Comparison of ENCODE assay signal across 10 cellular contexts in genomic region chr20:46928580-46929132, GRCh38. TPM values are rescaled to one million over a fixed set of nuclear protein-coding genes. Genes with fewer than 3 reads are reported as not detected.
DNase-seq lines count a peak whose midpoint lies in the region; TF ChIP-seq lines count a peak whose summit lies in the region.
"Had no signal": no experiment of that assay in that cellular context is flagged by ENCODE, and none has a peak within 500 bp of the region (broad histone marks: within the 10 kb centered on the region; RNA-seq: fewer than 3 reads in every experiment).

No MANE protein-coding gene starts in this region.

- H3K9me3 ChIP-seq in MG63 (no peaks in the 10 kb centered on the region), esophagus (ENCODE audit: control insufficient read depth in 2 of 2, insufficient read depth in 1 of 2, low read depth in 1 of 2, low read length in 1 of 2) (no peaks in the 10 kb centered on the region), uterus (no peaks in the 10 kb centered on the region)

- H3K4me1 ChIP-seq in esophagus (ENCODE audit: control insufficient read depth in 2 of 2, insufficient read depth in 2 of 2, low read length in 1 of 2) = no peaks in the 10 kb centered on the region
- no peaks in the 10 kb centered on the region for H3K4me1 ChIP-seq in uterus

- 47 to 53% methylated on average over 12 of the region's 12 CpGs for WGBS in esophagus, 2 donors

- H3K36me3 ChIP-seq in MG63 (peaks cover 6% of the 10 kb centered on the region; the same call in 1 of the 2 replicates), esophagus (ENCODE audit: control insufficient read depth in 2 of 2, insufficient read depth in 2 of 2, low read length in 1 of 2) (no peaks in the 10 kb centered on the region), uterus (no peaks in the 10 kb centered on the region)

- H3K4me3 ChIP-seq in MG63 (no peak overlapping the region), esophagus (ENCODE audit: low read depth in 1 of 2, low read length in 2 of 2) (no peak overlapping the region), uterus (no peak overlapping the region)

- no peak for TF ChIP-seq CTCF in uterus (IDR thresholded peaks at IDR 0.05)

- DNase-seq in MG63 = peak; percentile 83
- DNase-seq in medulla oblongata (ENCODE audit: extremely low spot score) = peak; percentile 64
- DNase-seq in uterus = peak; percentile 37 to 46
- no peak for DNase-seq in HPDE6-E6E7 (ENCODE audit: extremely low spot score)
- no peak for DNase-seq in NCI-H446 treated with DMSO at 0.1 percent for 48 hours (lab: John Stamatoyannopoulos, UW)
- no peak for DNase-seq in activated CD4-positive, alpha-beta T cell treated with anti-CD3 and anti-CD28 coated beads, Interleukin-2, amount 50 U/mL, for 48 hours
- DNase-seq: cortex of kidney, GDM1, NCI-H1105 had no signal

- peak overlapping the region; percentile 34 to 47 for H3K27ac ChIP-seq in esophagus (ENCODE audit: low read depth in 2 of 2, low read length in 1 of 2)
- H3K27ac ChIP-seq in uterus = peak overlapping the region in 1 of 2 donors; percentile 20

- no peak for TF ChIP-seq POLR2A in uterus (IDR thresholded peaks at IDR 0.05)

- intact Hi-C loops in uterus (cut with DNase I; ENCODE audit: low total_unique reads) = no loop called here

- H3K27me3 ChIP-seq in MG63 (no peaks in the 10 kb centered on the region), esophagus (ENCODE audit: control insufficient read depth in 1 of 2, insufficient read depth in 2 of 2, low read length in 2 of 2) (no peaks in the 10 kb centered on the region), uterus (no peaks in the 10 kb centered on the region)

RNA-seq across cellular contexts. Expression of gene EYA2, which starts 34.0 kb away (rescaled TPM):
- 27.0 and 37.0 TPM in 2 replicates for total RNA-seq in MG63 (2014; rRNA removed; shearing (Covaris generic); ENCODE audit: low replicate concordance)
- 10 to 100 TPM; 21.5 to 23.6 TPM for polyA plus RNA-seq in esophagus
- 10 to 100 TPM in 1 of 4 donors, 1 to 10 TPM in 3; 2.0 to 11.0 (median 5.6) TPM for total RNA-seq in uterus

Comparison
In these comparisons a context has a peak if more than half of its experiments do, and no peak if none do; other contexts are left out.
1. DNase-seq: peak in MG63 (single experiment), medulla oblongata (single experiment) and uterus (2 of 2); none in HPDE6-E6E7 (single experiment), NCI-H446 treated with DMSO at 0.1 percent for 48 hours (single experiment) and activated CD4-positive, alpha-beta T cell treated with anti-CD3 and anti-CD28 coated beads, Interleukin-2, amount 50 U/mL, for 48 hours (0 of 2).